ENCODE assay signal across 14 cellular contexts in genomic region chr6:3292431-3293197, GRCh38.
"Had no signal": no experiment of that assay in that cellular context is flagged by ENCODE, and none has a peak within 500 bp of the region (broad histone marks: within the 10 kb centered on the region; RNA-seq: fewer than 3 reads in every experiment).

No MANE protein-coding gene starts in this region.

- H3K27ac ChIP-seq: brain microvascular endothelial cell, epithelial cell of prostate, ovary, vagina had no signal

- DNase-seq: activated B cell treated with CpG ODN at 0.5 μM for 24 hours; activated CD4-positive, alpha-beta T cell treated with anti-CD3 and anti-CD28 coated beads for 48 hours; activated CD8-positive, alpha-beta T cell treated with anti-CD3 and anti-CD28 coated beads for 36 hours; activated naive CD8-positive, alpha-beta T cell treated with anti-CD3 and anti-CD28 coated beads for 36 hours; activated T-cell treated with anti-CD3 and anti-CD28 coated beads, Interleukin-2, amount 50 U/mL, for 72 hours; brain microvascular endothelial cell; effector CD8-positive, alpha-beta T cell; foreskin melanocyte; T-helper 2 cell had no signal

- ATAC-seq: activated CD8-positive, alpha-beta T cell treated with anti-CD3 and anti-CD28 coated beads for 36 hours; activated T-cell treated with anti-CD3 and anti-CD28 coated beads, Interleukin-2, amount 50 U/mL, for 72 hours; left colon; stimulated activated effector memory CD8-positive, alpha-beta T cell treated with anti-CD3 and anti-CD28 coated beads, Interleukin-12 subunit alpha, Interleukin-12 subunit beta, amount 100 ng/mL, for 72 hours had no signal

- H3K27me3 Mint-ChIP-seq: activated CD8-positive, alpha-beta T cell treated with anti-CD3 and anti-CD28 coated beads for 36 hours; activated naive CD8-positive, alpha-beta T cell treated with anti-CD3 and anti-CD28 coated beads for 36 hours had no signal

- H3K27ac Mint-ChIP-seq: activated B cell treated with CpG ODN at 0.5 μM for 24 hours; activated CD8-positive, alpha-beta T cell treated with anti-CD3 and anti-CD28 coated beads for 36 hours; activated naive CD8-positive, alpha-beta T cell treated with anti-CD3 and anti-CD28 coated beads for 36 hours; activated T-cell treated with anti-CD3 and anti-CD28 coated beads, Interleukin-2, amount 50 U/mL, for 72 hours; stimulated activated effector memory CD8-positive, alpha-beta T cell treated with anti-CD3 and anti-CD28 coated beads, Interleukin-12 subunit alpha, Interleukin-12 subunit beta, amount 100 ng/mL, for 72 hours had no signal

- H3K4me1 ChIP-seq: vagina had no signal

- H3K4me3 ChIP-seq: ovary, vagina had no signal

- H3K27me3 ChIP-seq: brain microvascular endothelial cell, ovary, vagina had no signal

- H3K9me3 ChIP-seq: ovary, vagina had no signal

- H3K4me1 Mint-ChIP-seq: activated B cell treated with CpG ODN at 0.5 μM for 24 hours; activated naive CD8-positive, alpha-beta T cell treated with anti-CD3 and anti-CD28 coated beads for 36 hours had no signal

- H3K36me3 Mint-ChIP-seq: activated naive CD8-positive, alpha-beta T cell treated with anti-CD3 and anti-CD28 coated beads for 36 hours; stimulated activated effector memory CD8-positive, alpha-beta T cell treated with anti-CD3 and anti-CD28 coated beads, Interleukin-12 subunit alpha, Interleukin-12 subunit beta, amount 100 ng/mL, for 72 hours had no signal

- H3K9me3 Mint-ChIP-seq: activated B cell treated with CpG ODN at 0.5 μM for 24 hours; activated CD8-positive, alpha-beta T cell treated with anti-CD3 and anti-CD28 coated beads for 36 hours; activated naive CD8-positive, alpha-beta T cell treated with anti-CD3 and anti-CD28 coated beads for 36 hours; activated T-cell treated with anti-CD3 and anti-CD28 coated beads, Interleukin-2, amount 50 U/mL, for 72 hours; stimulated activated effector memory CD8-positive, alpha-beta T cell treated with anti-CD3 and anti-CD28 coated beads, Interleukin-12 subunit alpha, Interleukin-12 subunit beta, amount 100 ng/mL, for 72 hours had no signal

- H3K4me3 Mint-ChIP-seq: activated B cell treated with CpG ODN at 0.5 μM for 24 hours; activated CD8-positive, alpha-beta T cell treated with anti-CD3 and anti-CD28 coated beads for 36 hours; activated naive CD8-positive, alpha-beta T cell treated with anti-CD3 and anti-CD28 coated beads for 36 hours; activated T-cell treated with anti-CD3 and anti-CD28 coated beads, Interleukin-2, amount 50 U/mL, for 72 hours; stimulated activated effector memory CD8-positive, alpha-beta T cell treated with anti-CD3 and anti-CD28 coated beads, Interleukin-12 subunit alpha, Interleukin-12 subunit beta, amount 100 ng/mL, for 72 hours had no signal

- H3K36me3 ChIP-seq: brain microvascular endothelial cell, ovary had no signal
